In the genomic region with DNA sequence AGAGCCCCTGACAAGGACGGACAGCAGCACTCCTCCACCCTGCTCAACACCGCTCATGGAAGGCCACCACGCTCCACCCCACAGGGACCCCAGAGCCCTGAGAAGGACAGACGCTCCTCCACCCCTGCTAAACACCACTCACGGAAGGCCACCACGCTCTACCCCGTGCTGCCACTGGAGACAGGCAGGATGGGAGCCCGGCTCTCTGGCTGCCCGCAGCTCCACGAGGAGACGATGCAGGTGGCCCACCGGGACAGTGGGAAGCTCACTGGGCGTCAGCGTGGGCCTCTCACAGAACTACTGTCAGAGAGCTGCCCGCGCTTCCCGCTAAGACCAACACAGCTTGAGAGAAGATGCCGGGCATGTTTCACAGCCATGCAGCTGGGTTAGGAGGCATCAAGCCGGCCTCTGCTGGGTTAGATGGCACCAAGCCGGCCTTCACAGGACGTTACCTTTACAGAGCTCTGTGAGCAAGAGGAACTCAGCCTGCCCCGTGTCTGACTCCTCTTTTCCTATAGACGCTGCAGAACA, we compare ENCODE assay signal across 1 cellular context.
TF ChIP-seq lines count a peak whose summit lies in the region.

No MANE protein-coding gene starts in this region.

TF ChIP-seq in SK-N-SH, 30 proteins besides CTCF, POLR2A, EP300 and RAD21:
- TF ChIP-seq, protein P1, sequence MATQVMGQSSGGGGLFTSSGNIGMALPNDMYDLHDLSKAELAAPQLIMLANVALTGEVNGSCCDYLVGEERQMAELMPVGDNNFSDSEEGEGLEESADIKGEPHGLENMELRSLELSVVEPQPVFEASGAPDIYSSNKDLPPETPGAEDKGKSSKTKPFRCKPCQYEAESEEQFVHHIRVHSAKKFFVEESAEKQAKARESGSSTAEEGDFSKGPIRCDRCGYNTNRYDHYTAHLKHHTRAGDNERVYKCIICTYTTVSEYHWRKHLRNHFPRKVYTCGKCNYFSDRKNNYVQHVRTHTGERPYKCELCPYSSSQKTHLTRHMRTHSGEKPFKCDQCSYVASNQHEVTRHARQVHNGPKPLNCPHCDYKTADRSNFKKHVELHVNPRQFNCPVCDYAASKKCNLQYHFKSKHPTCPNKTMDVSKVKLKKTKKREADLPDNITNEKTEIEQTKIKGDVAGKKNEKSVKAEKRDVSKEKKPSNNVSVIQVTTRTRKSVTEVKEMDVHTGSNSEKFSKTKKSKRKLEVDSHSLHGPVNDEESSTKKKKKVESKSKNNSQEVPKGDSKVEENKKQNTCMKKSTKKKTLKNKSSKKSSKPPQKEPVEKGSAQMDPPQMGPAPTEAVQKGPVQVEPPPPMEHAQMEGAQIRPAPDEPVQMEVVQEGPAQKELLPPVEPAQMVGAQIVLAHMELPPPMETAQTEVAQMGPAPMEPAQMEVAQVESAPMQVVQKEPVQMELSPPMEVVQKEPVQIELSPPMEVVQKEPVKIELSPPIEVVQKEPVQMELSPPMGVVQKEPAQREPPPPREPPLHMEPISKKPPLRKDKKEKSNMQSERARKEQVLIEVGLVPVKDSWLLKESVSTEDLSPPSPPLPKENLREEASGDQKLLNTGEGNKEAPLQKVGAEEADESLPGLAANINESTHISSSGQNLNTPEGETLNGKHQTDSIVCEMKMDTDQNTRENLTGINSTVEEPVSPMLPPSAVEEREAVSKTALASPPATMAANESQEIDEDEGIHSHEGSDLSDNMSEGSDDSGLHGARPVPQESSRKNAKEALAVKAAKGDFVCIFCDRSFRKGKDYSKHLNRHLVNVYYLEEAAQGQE (IDR thresholded peaks at IDR 0.05; ENCODE audit: low read depth, low read length) = no peak
TF ChIP-seq in SK-N-SH: peak in this region for 0.
